In the genomic region with DNA sequence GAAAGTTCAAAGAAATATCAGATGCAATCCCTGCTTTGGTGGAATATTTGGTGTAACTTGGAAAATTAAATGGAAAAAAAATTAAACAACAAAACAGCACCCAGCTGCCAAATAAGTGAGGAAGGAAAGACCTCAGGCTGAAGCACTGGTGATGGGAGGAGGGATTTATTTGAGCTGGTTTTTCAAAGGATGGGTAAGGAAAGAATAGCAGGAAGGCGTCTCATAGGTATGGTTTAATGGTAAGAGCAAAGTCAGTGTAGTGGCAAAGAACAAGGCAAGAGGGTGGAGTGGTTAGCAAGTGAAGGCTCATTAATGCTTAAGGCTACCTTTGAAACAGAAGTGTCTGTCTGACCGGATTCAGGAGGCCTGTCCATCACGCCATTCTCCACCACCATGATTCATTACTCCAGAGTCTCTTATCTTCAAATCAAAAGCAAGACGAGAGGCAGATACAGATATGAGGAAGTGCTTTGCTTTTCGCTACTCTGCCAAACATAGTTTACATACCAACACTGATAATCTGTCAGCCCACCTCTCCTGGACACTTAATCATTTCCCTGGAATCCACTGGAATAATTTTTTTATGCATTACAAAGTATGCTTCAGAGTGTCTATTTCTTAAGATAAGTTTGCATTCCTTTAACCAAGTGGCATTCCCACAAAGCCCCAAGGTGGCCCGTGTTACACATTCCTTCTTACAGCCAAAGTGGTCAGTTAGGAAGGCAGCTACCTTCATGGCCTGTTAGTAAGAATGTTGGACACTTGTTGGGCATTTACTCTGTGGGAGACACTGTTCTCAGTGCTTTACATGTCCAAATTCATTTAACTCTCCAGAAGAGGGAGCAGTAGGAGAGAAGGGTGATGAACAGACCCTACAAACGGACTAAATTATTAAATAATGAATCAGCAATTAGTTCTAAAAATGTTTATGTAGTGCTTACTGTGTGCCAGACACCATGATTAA, we compare ENCODE assay signal across 10 cellular contexts.
DNase-seq lines count a peak whose midpoint lies in the region; ATAC-seq and TF ChIP-seq lines count a peak whose summit lies in the region.
"Had no signal": no experiment of that assay in that cellular context is flagged by ENCODE, and none has a peak within 500 bp of the region (broad histone marks: within the 10 kb centered on the region; RNA-seq: fewer than 3 reads in every experiment).

No MANE protein-coding gene starts in this region.

- H3K36me3 Mint-ChIP-seq in progenitor cell of endocrine pancreas (ENCODE audit: insufficient read depth): peaks cover 4% of the 10 kb centered on the region

- DNase-seq in ELR (ENCODE audit: low read depth): peak; percentile 72
- peak; percentile 99 for DNase-seq in NCI-H226
- DNase-seq in epithelial cell of esophagus (ENCODE audit: low read depth): peak; percentile 65
- DNase-seq in progenitor cell of endocrine pancreas (ENCODE audit: low spot score, unreplicated experiment): no peak
- no peak for DNase-seq in NCI-H2029 treated with DMSO at 0.1 percent for 48 hours (lab: John Stamatoyannopoulos, UW)
- no peak for DNase-seq in AML-193 (lab: John Stamatoyannopoulos, UW)
- DNase-seq: activated T-cell treated with anti-CD3 and anti-CD28 coated beads, Interleukin-2, amount 50 U/mL, for 4 hours; stimulated activated CD4-positive, alpha-beta T cell treated with anti-CD3 and anti-CD28 coated beads, Interleukin-4, amount 100 ng/mL, for 1 hour had no signal

- peak overlapping the region; percentile 19 for H3K4me3 Mint-ChIP-seq in progenitor cell of endocrine pancreas (ENCODE audit: low read depth)
- H3K4me3 Mint-ChIP-seq: activated T-cell treated with anti-CD3 and anti-CD28 coated beads, Interleukin-2, amount 50 U/mL, for 4 hours had no signal

- no peak for ATAC-seq in GM21381 (IDR thresholded peaks at IDR 0.05; ENCODE audit: unreplicated experiment)
- no peak for ATAC-seq in HG03469 (IDR thresholded peaks at IDR 0.05; ENCODE audit: unreplicated experiment)
- ATAC-seq: activated T-cell treated with anti-CD3 and anti-CD28 coated beads, Interleukin-2, amount 50 U/mL, for 4 hours had no signal

- H3K9me3 Mint-ChIP-seq in progenitor cell of endocrine pancreas (ENCODE audit: low read depth): no peaks in the 10 kb centered on the region
- H3K9me3 Mint-ChIP-seq: activated T-cell treated with anti-CD3 and anti-CD28 coated beads, Interleukin-2, amount 50 U/mL, for 4 hours had no signal

- H3K4me1 Mint-ChIP-seq in progenitor cell of endocrine pancreas (ENCODE audit: low read depth): peaks cover 50% of the 10 kb centered on the region

- peak overlapping the region; percentile 31 for H3K27ac Mint-ChIP-seq in progenitor cell of endocrine pancreas

- no peaks in the 10 kb centered on the region for H3K27me3 Mint-ChIP-seq in progenitor cell of endocrine pancreas

- TF ChIP-seq CTCF in epithelial cell of esophagus (IDR thresholded peaks at IDR 0.05; ENCODE audit: insufficient read depth, low read depth, low read length, missing control alignments) (no peak), progenitor cell of endocrine pancreas (IDR thresholded peaks at IDR 0.05; ENCODE audit: unreplicated experiment) (peak; percentile 20)

- H3K4me3 ChIP-seq in epithelial cell of esophagus (ENCODE audit: low read length): no peak overlapping the region

Comparison
In these comparisons a context has a peak if more than half of its experiments do, and no peak if none do; other contexts are left out.
1. DNase-seq: peak in ELR (single experiment), NCI-H226 (single experiment) and epithelial cell of esophagus (single experiment); none in progenitor cell of endocrine pancreas (single experiment), NCI-H2029 treated with DMSO at 0.1 percent for 48 hours (single experiment) and AML-193 (0 of 2).